ENCODE assay signal across 16 cellular contexts in genomic region chr11:67309166-67309565, GRCh38.
"Had no signal": no experiment of that assay in that cellular context is flagged by ENCODE, and none has a peak within 500 bp of the region (broad histone marks: within the 10 kb centered on the region; RNA-seq: fewer than 3 reads in every experiment).

No MANE protein-coding gene starts in this region.

- H3K27ac ChIP-seq: body of pancreas, coronary artery, foreskin keratinocyte, lower lobe of right lung, ovary, tibial artery had no signal

- H3K36me3 ChIP-seq: ovary had no signal

- H3K27ac Mint-ChIP-seq: activated naive CD8-positive, alpha-beta T cell treated with anti-CD3 and anti-CD28 coated beads for 36 hours; activated T-cell treated with anti-CD3 and anti-CD28 coated beads, Interleukin-2, amount 50 U/mL, for 72 hours had no signal

- H3K9me3 ChIP-seq: body of pancreas, lower lobe of right lung, ovary, tibial artery had no signal

- H3K4me3 Mint-ChIP-seq: activated naive CD8-positive, alpha-beta T cell treated with anti-CD3 and anti-CD28 coated beads for 36 hours; activated T-cell treated with anti-CD3 and anti-CD28 coated beads, Interleukin-2, amount 50 U/mL, for 72 hours; stimulated activated effector memory CD8-positive, alpha-beta T cell treated with anti-CD3 and anti-CD28 coated beads, Interleukin-12 subunit alpha, Interleukin-12 subunit beta, amount 100 ng/mL, for 72 hours; T-helper 2 cell treated with Interferon-gamma antibody and Interleukin-4, amounts not matched to agents 5 μg/mL and 100 μg/mL, for 36 hours had no signal

- H3K27me3 ChIP-seq: body of pancreas, foreskin keratinocyte, ovary, tibial artery had no signal

- H3K27me3 Mint-ChIP-seq: activated naive CD8-positive, alpha-beta T cell treated with anti-CD3 and anti-CD28 coated beads for 36 hours had no signal

- H3K36me3 Mint-ChIP-seq: activated naive CD8-positive, alpha-beta T cell treated with anti-CD3 and anti-CD28 coated beads for 36 hours; stimulated activated effector memory CD8-positive, alpha-beta T cell treated with anti-CD3 and anti-CD28 coated beads, Interleukin-12 subunit alpha, Interleukin-12 subunit beta, amount 100 ng/mL, for 72 hours had no signal

- DNase-seq: activated CD4-positive, alpha-beta T cell treated with anti-CD3 and anti-CD28 coated beads, Interleukin-2, amount 50 U/mL, for 4 hours; activated naive CD8-positive, alpha-beta T cell treated with anti-CD3 and anti-CD28 coated beads for 36 hours; activated T-cell treated with anti-CD3 and anti-CD28 coated beads, Interleukin-2, amount 50 U/mL, for 72 hours; amygdala; body of pancreas; caudate nucleus; foreskin keratinocyte; lower lobe of right lung; midbrain; ovary; stimulated activated CD4-positive, alpha-beta T cell treated with anti-CD3 and anti-CD28 coated beads, Interleukin-12 subunit alpha, Interleukin-12 subunit beta, amount 100 ng/mL, for 4 hours; SW 1271 had no signal

- H3K9me3 Mint-ChIP-seq: activated naive CD8-positive, alpha-beta T cell treated with anti-CD3 and anti-CD28 coated beads for 36 hours; activated T-cell treated with anti-CD3 and anti-CD28 coated beads, Interleukin-2, amount 50 U/mL, for 72 hours; stimulated activated effector memory CD8-positive, alpha-beta T cell treated with anti-CD3 and anti-CD28 coated beads, Interleukin-12 subunit alpha, Interleukin-12 subunit beta, amount 100 ng/mL, for 72 hours; T-helper 2 cell treated with Interferon-gamma antibody and Interleukin-4, amounts not matched to agents 5 μg/mL and 100 μg/mL, for 36 hours had no signal

- H3K4me3 ChIP-seq: body of pancreas, coronary artery, lower lobe of right lung, ovary, tibial artery had no signal

- ATAC-seq: activated T-cell treated with anti-CD3 and anti-CD28 coated beads, Interleukin-2, amount 50 U/mL, for 72 hours; body of pancreas; foreskin keratinocyte; lower lobe of right lung; stimulated activated effector memory CD8-positive, alpha-beta T cell treated with anti-CD3 and anti-CD28 coated beads, Interleukin-12 subunit alpha, Interleukin-12 subunit beta, amount 100 ng/mL, for 72 hours had no signal
